ENCODE assay signal across 13 cellular contexts in genomic region chr6:32953775-32954174, GRCh38. TPM values are rescaled to one million over a fixed set of nuclear protein-coding genes. Genes with fewer than 3 reads are reported as not detected.
DNase-seq lines count a peak whose midpoint lies in the region; ATAC-seq and TF ChIP-seq lines count a peak whose summit lies in the region.
"Had no signal": no experiment of that assay in that cellular context is flagged by ENCODE, and none has a peak within 500 bp of the region (broad histone marks: within the 10 kb centered on the region; RNA-seq: fewer than 3 reads in every experiment).

No MANE protein-coding gene starts in this region.

- H3K27me3 ChIP-seq in CD8-positive, alpha-beta memory T cell (ENCODE audit: insufficient read depth, low read length, poor library complexity, severe bottlenecking), result no peaks in the 10 kb centered on the region
- no peaks in the 10 kb centered on the region for H3K27me3 ChIP-seq in spleen (replicated peaks in 1 of 7)
- H3K27me3 ChIP-seq: BE2C, right lobe of liver, testis had no signal

- H3K4me3 ChIP-seq in CD8-positive, alpha-beta memory T cell (ENCODE audit: low read length), result no peak overlapping the region
- H3K4me3 ChIP-seq in HEK293 (ENCODE audit: low read depth, low read length) (no peak overlapping the region), spleen (peak overlapping the region in 1 of 8 donors; percentile 78)
- H3K4me3 ChIP-seq: right lobe of liver, testis had no signal

- H3K27ac Mint-ChIP-seq in CD8-positive, alpha-beta memory T cell, result peak overlapping the region in 5 of 8 donors; percentile 30 to 95 (median 84)
- H3K27ac Mint-ChIP-seq in dendritic cell treated with granulocyte-macrophage colony-stimulating factor and Interleukin-4, amounts not matched to agents 40 ng/mL and 50 ng/mL, for 4 days, result peak overlapping the region; percentile 98
- no peak overlapping the region for H3K27ac Mint-ChIP-seq in activated T-cell treated with anti-CD3 and anti-CD28 coated beads, Interleukin-2, amount 50 U/mL, for 72 hours

- no peaks in the 10 kb centered on the region for H3K27me3 Mint-ChIP-seq in CD8-positive, alpha-beta memory T cell
- no peaks in the 10 kb centered on the region for H3K27me3 Mint-ChIP-seq in dendritic cell treated with granulocyte-macrophage colony-stimulating factor and Interleukin-4, amounts not matched to agents 40 ng/mL and 50 ng/mL, for 4 days
- no peaks in the 10 kb centered on the region for H3K27me3 Mint-ChIP-seq in activated T-cell treated with anti-CD3 and anti-CD28 coated beads, Interleukin-2, amount 50 U/mL, for 72 hours (ENCODE audit: low read depth)

- peaks cover 42 to 80% (median 52%) of the 10 kb centered on the region in 3 donors for H3K4me1 Mint-ChIP-seq in CD8-positive, alpha-beta memory T cell
- peaks cover 63% of the 10 kb centered on the region for H3K4me1 Mint-ChIP-seq in dendritic cell treated with granulocyte-macrophage colony-stimulating factor and Interleukin-4, amounts not matched to agents 40 ng/mL and 50 ng/mL, for 4 days (ENCODE audit: low read depth)
- H3K4me1 Mint-ChIP-seq in activated T-cell treated with anti-CD3 and anti-CD28 coated beads, Interleukin-2, amount 50 U/mL, for 72 hours (ENCODE audit: low read depth), result peaks cover 53% of the 10 kb centered on the region
- H3K4me1 Mint-ChIP-seq: endodermal cell had no signal

- H3K36me3 Mint-ChIP-seq in CD8-positive, alpha-beta memory T cell, result peaks cover 0 to 18% (median 8%) of the 10 kb centered on the region in 3 donors
- H3K36me3 Mint-ChIP-seq in dendritic cell treated with granulocyte-macrophage colony-stimulating factor and Interleukin-4, amounts not matched to agents 40 ng/mL and 50 ng/mL, for 4 days (ENCODE audit: low read depth), result peaks cover 71% of the 10 kb centered on the region
- H3K36me3 Mint-ChIP-seq in activated T-cell treated with anti-CD3 and anti-CD28 coated beads, Interleukin-2, amount 50 U/mL, for 72 hours (ENCODE audit: insufficient read depth in 2 of 2), result no peaks in the 10 kb centered on the region

- H3K36me3 ChIP-seq in CD8-positive, alpha-beta memory T cell (ENCODE audit: insufficient read depth, low read length), result no peaks in the 10 kb centered on the region
- no peaks in the 10 kb centered on the region for H3K36me3 ChIP-seq in HEK293 (ENCODE audit: control insufficient read depth in 2 of 2, insufficient read depth in 1 of 2, low read length in 2 of 2)
- H3K36me3 ChIP-seq in spleen, result peaks cover 0 to 24% (median 0%) of the 10 kb centered on the region in 6 donors
- H3K36me3 ChIP-seq: BE2C, right lobe of liver had no signal

- H3K9me3 ChIP-seq in CD8-positive, alpha-beta memory T cell (ENCODE audit: low read length), result no peaks in the 10 kb centered on the region
- H3K9me3 ChIP-seq in HEK293 (ENCODE audit: control insufficient read depth, insufficient read depth, low read depth, low read length), result no peaks in the 10 kb centered on the region
- no peaks in the 10 kb centered on the region for H3K9me3 ChIP-seq in spleen
- H3K9me3 ChIP-seq: BE2C, right lobe of liver, testis had no signal

- no peak for DNase-seq in CD8-positive, alpha-beta memory T cell
- DNase-seq in spleen, result no peak
- DNase-seq in effector CD8-positive, alpha-beta T cell (lab: John Stamatoyannopoulos, UW), result no peak
- no peak for DNase-seq in activated T-cell treated with anti-CD3 and anti-CD28 coated beads, Interleukin-2, amount 50 U/mL, for 72 hours

- TF ChIP-seq POLR2A in spleen (IDR thresholded peaks at IDR 0.05), result no peak

- no peak overlapping the region for H3K4me3 Mint-ChIP-seq in CD8-positive, alpha-beta memory T cell
- H3K4me3 Mint-ChIP-seq in dendritic cell treated with granulocyte-macrophage colony-stimulating factor and Interleukin-4, amounts not matched to agents 40 ng/mL and 50 ng/mL, for 4 days, result peak overlapping the region; percentile 20
- H3K4me3 Mint-ChIP-seq in activated T-cell treated with anti-CD3 and anti-CD28 coated beads, Interleukin-2, amount 50 U/mL, for 72 hours, result peak overlapping the region in 1 of 2 donors; percentile 17
- H3K4me3 Mint-ChIP-seq: endodermal cell had no signal

- CTCF ChIA-PET in CD8-positive, alpha-beta memory T cell (lab: Charles Lee), result interaction anchor here (1.1 to 11.0 kb wide), 19 partner anchors 7 to 115 kb away, joined by 3 to 270 read pairs (median 9); partner anchors contain the start of genes BRD2, HLA-DMB, PSMB9 and TAP1
- CTCF ChIA-PET in HEK293 (lab: Yijun Ruan, JAX), result interaction anchor here (0.6 to 10.6 kb wide), 34 partner anchors 13 to 1818 kb away, joined by 3 to 344 read pairs (median 6); partner anchors contain the start of genes BRD2, HLA-DMB and TAP2

- ATAC-seq in activated T-cell treated with anti-CD3 and anti-CD28 coated beads, Interleukin-2, amount 50 U/mL, for 72 hours (replicated peaks in 1 of 2), result no peak
- no peak for ATAC-seq in GM19324 (IDR thresholded peaks at IDR 0.05; ENCODE audit: low FRiP score, unreplicated experiment)

- POLR2A ChIA-PET in CD8-positive, alpha-beta memory T cell (lab: Charles Lee), result interaction anchor here (0.6 to 7.8 kb wide), 13 partner anchors 9 to 115 kb away, joined by 3 to 164 read pairs (median 4); partner anchors contain the start of genes BRD2, HLA-DMB and TAP2
- POLR2A ChIA-PET in HEK293 (lab: Yijun Ruan, JAX), result interaction anchor here (3.3 to 10.6 kb wide), 3 partner anchors 17 to 60 kb away, joined by 19 to 264 read pairs (median 25); partner anchors contain the start of gene BRD2

- TF ChIP-seq CTCF in HEK293 (tag by site-specific recombination; IDR thresholded peaks at IDR 0.05), result no peak
- TF ChIP-seq CTCF in spleen (IDR thresholded peaks at IDR 0.05 in 8 of 11, conservative IDR thresholded peaks at IDR 0.05 in 3 of 11), result no peak

- intact Hi-C loops in dendritic cell treated with granulocyte-macrophage colony-stimulating factor and Interleukin-4, amounts not matched to agents 40 ng/mL and 50 ng/mL, for 4 days (cut with micrococcal nuclease), result loop anchor here (1.0 to 2.0 kb wide), 5 partner anchors 8 to 69 kb away; no protein-coding TSS in a partner anchor
- intact Hi-C loops in spleen (cut with DNase I; ENCODE audit: low total_unique reads), result no loop called here

- H3K9me3 Mint-ChIP-seq in CD8-positive, alpha-beta memory T cell, result no peaks in the 10 kb centered on the region
- no peaks in the 10 kb centered on the region for H3K9me3 Mint-ChIP-seq in dendritic cell treated with granulocyte-macrophage colony-stimulating factor and Interleukin-4, amounts not matched to agents 40 ng/mL and 50 ng/mL, for 4 days
- H3K9me3 Mint-ChIP-seq in activated T-cell treated with anti-CD3 and anti-CD28 coated beads, Interleukin-2, amount 50 U/mL, for 72 hours, result no peaks in the 10 kb centered on the region
- H3K9me3 Mint-ChIP-seq: endodermal cell had no signal

- no peak overlapping the region for H3K27ac ChIP-seq in CD8-positive, alpha-beta memory T cell (ENCODE audit: low read depth, low read length)
- H3K27ac ChIP-seq in HEK293 (ENCODE audit: extremely low read depth, low read depth, low read length), result no peak overlapping the region
- H3K27ac ChIP-seq in spleen, result peak overlapping the region in 7 of 8 donors; percentile 39 to 96 (median 89)
- H3K27ac ChIP-seq: testis had no signal

- 44 to 72% (median 58%) methylated on average over 4 of the region's 4 CpGs for WGBS in spleen, 5 donors

- H3K4me1 ChIP-seq in CD8-positive, alpha-beta memory T cell (ENCODE audit: insufficient read depth, low read length), result peaks cover 23% of the 10 kb centered on the region
- no peaks in the 10 kb centered on the region for H3K4me1 ChIP-seq in HEK293 (ENCODE audit: control insufficient read depth, insufficient read depth, low read length)
- peaks cover 19 to 84% (median 71%) of the 10 kb centered on the region in 6 donors for H3K4me1 ChIP-seq in spleen
- H3K4me1 ChIP-seq: BE2C, right lobe of liver, testis had no signal

TF ChIP-seq in HEK293, 187 proteins besides CTCF, POLR2A, EP300 and RAD21 (continues in another document):
- TF ChIP-seq ZNF133 (tag by site-specific recombination; IDR thresholded peaks at IDR 0.05) (peak; percentile 76), ZNF654 (tag by site-specific recombination; IDR thresholded peaks at IDR 0.05; ENCODE audit: low read depth) (no peak)

RNA-seq across cellular contexts. Expression of gene HLA-DMA, which starts 0.9 kb away (rescaled TPM):
- 10 to 100 TPM; 14.0 to 16.5 TPM for total RNA-seq in CD8-positive, alpha-beta memory T cell
- 35.0 TPM for polyA plus RNA-seq in CD8-positive, alpha-beta memory T cell
- 100 to 1,000 TPM; 141 to 218 (median 173) TPM for total RNA-seq in spleen
- polyA plus RNA-seq in spleen, result 100 to 1,000 TPM; 235 to 423 (median 270) TPM
- 10 to 100 TPM; 19.4 to 20.2 TPM for total RNA-seq in activated T-cell treated with anti-CD3 and anti-CD28 coated beads, Interleukin-2, amount 50 U/mL, for 72 hours

RNA-seq across cellular contexts. Expression of gene HLA-DMB, which starts 12.9 kb away (rescaled TPM):
- total RNA-seq in CD8-positive, alpha-beta memory T cell, result 1 to 10 TPM; 4.3 to 5.3 TPM
- polyA plus RNA-seq in CD8-positive, alpha-beta memory T cell, result 25.6 TPM
- 100 to 1,000 TPM; 124 to 178 (median 144) TPM for total RNA-seq in spleen
- polyA plus RNA-seq in spleen, result 100 to 1,000 TPM; 158 to 226 (median 209) TPM
- 1 to 10 TPM; 3.4 to 3.6 TPM for total RNA-seq in activated T-cell treated with anti-CD3 and anti-CD28 coated beads, Interleukin-2, amount 50 U/mL, for 72 hours
- total RNA-seq: LHCN-M2 had no signal
- polyA plus RNA-seq: SK-N-SH had no signal

RNA-seq across cellular contexts. Expression of gene BRD2, which starts 14.6 kb away (rescaled TPM):
- 100 to 1,000 TPM; 373 to 387 TPM for total RNA-seq in CD8-positive, alpha-beta memory T cell
- polyA plus RNA-seq in CD8-positive, alpha-beta memory T cell, result 89.9 TPM
- 100 to 1,000 TPM; 169 to 277 (median 234) TPM for total RNA-seq in spleen
- polyA plus RNA-seq in spleen, result 100 to 1,000 TPM in 2 of 3 donors, 10 to 100 TPM in 1; 80.5 to 127 (median 103) TPM
- 100 to 1,000 TPM; 238 to 291 TPM for total RNA-seq in activated T-cell treated with anti-CD3 and anti-CD28 coated beads, Interleukin-2, amount 50 U/mL, for 72 hours

RNA-seq across cellular contexts. Expression of gene HLA-DOA, which starts 55.6 kb away (rescaled TPM):
- total RNA-seq in CD8-positive, alpha-beta memory T cell, result 1 to 10 TPM; 6.7 to 6.9 TPM
- polyA plus RNA-seq in CD8-positive, alpha-beta memory T cell, result 12.0 TPM
- total RNA-seq in spleen, result 10 to 100 TPM; 30.8 to 89.5 (median 68.6) TPM
- 10 to 100 TPM; 36.9 to 48.7 (median 40.0) TPM for polyA plus RNA-seq in spleen
- 1 to 10 TPM; 3.1 to 3.9 TPM for total RNA-seq in activated T-cell treated with anti-CD3 and anti-CD28 coated beads, Interleukin-2, amount 50 U/mL, for 72 hours
- polyA plus RNA-seq: SK-N-SH had no signal

Comparison
In these comparisons a context has a peak if more than half of its experiments do, and no peak if none do; other contexts are left out.
1. H3K27ac ChIP-seq: peak in spleen (7 of 8); none in CD8-positive, alpha-beta memory T cell (single experiment) and HEK293 (single experiment).
2. RNA of gene HLA-DMA, which starts 0.9 kb away (total RNA-seq): 141 to 218 TPM in spleen; 19.4 to 20.2 TPM in activated T-cell treated with anti-CD3 and anti-CD28 coated beads, Interleukin-2, amount 50 U/mL, for 72 hours and 14.0 to 16.5 TPM in CD8-positive, alpha-beta memory T cell; every median in the first group is over 4 times any median in the second.
3. RNA of gene HLA-DMB, which starts 12.9 kb away (total RNA-seq): 124 to 178 TPM in spleen; 4.3 to 5.3 TPM in CD8-positive, alpha-beta memory T cell and 3.4 to 3.6 TPM in activated T-cell treated with anti-CD3 and anti-CD28 coated beads, Interleukin-2, amount 50 U/mL, for 72 hours; every median in the first group is over 10 times any median in the second.